ENCODE assay signal across 18 cellular contexts in genomic region chr6:170264086-170264485, GRCh38.
"Had no signal": no experiment of that assay in that cellular context is flagged by ENCODE, and none has a peak within 500 bp of the region (broad histone marks: within the 10 kb centered on the region; RNA-seq: fewer than 3 reads in every experiment).

No MANE protein-coding gene starts in this region.

- H3K9me3 Mint-ChIP-seq: endodermal cell, naive B cell, nephron had no signal

- H3K4me1 ChIP-seq: colonic mucosa, foreskin keratinocyte had no signal

- DNase-seq: colonic mucosa; dermis blood vessel endothelial cell; effector CD4-positive, alpha-beta T cell; endodermal cell; erythroblast; foreskin keratinocyte; left colon; mesenchymal stem cell; naive B cell; right cardiac atrium; stimulated activated CD4-positive, alpha-beta T cell treated with anti-CD3 and anti-CD28 coated beads, Interleukin-2, amount 100 ng/mL, for 48 hours; stimulated activated naive CD4-positive, alpha-beta T cell treated with Interleukin-2 at 50 U/mL for 16 hours; testis; transverse colon had no signal

- H3K4me1 Mint-ChIP-seq: naive B cell had no signal

- H3K36me3 ChIP-seq: colonic mucosa, transverse colon had no signal

- H3K4me3 Mint-ChIP-seq: endodermal cell, naive B cell, nephron had no signal

- ATAC-seq: foreskin keratinocyte, left colon, left ventricle myocardium superior, right cardiac atrium had no signal

- H3K27ac ChIP-seq: colonic mucosa, foreskin keratinocyte, testis, transverse colon had no signal

- H3K27me3 ChIP-seq: colonic mucosa, foreskin keratinocyte, testis had no signal

- H3K27ac Mint-ChIP-seq: endodermal cell had no signal

- H3K9me3 ChIP-seq: colonic mucosa, testis, transverse colon had no signal

- H3K36me3 Mint-ChIP-seq: naive B cell had no signal

- H3K4me2 ChIP-seq: smooth muscle cell had no signal

- H3K4me3 ChIP-seq: colonic mucosa, lung, smooth muscle cell, testis, transverse colon had no signal
